ENCODE assay signal across 8 cellular contexts in genomic region chr7:155069992-155070827, GRCh38.
A peak's percentile ranks its signal among the peaks of the same experiment; 100 is the strongest.
DNase-seq lines count a peak whose midpoint lies in the region; ATAC-seq and TF ChIP-seq lines count a peak whose summit lies in the region.

Gene HTR5A (plus strand): TSS chr7:155070324. CDS start chr7:155070900, 576 bp downstream.

- no peaks in the 10 kb centered on the region for H3K36me3 ChIP-seq in KMS-11 (ENCODE audit: insufficient read depth)

- H3K4me3 ChIP-seq in KMS-11 (IDR thresholded peaks at IDR 0.05; ENCODE audit: insufficient read depth, low read depth, low read length) = no peak within 1 kb of the TSS

- H3K4me1 ChIP-seq in KMS-11 (ENCODE audit: low read depth, poor library complexity, severe bottlenecking) = peaks cover 3% of the 10 kb centered on the region

- H3K9ac ChIP-seq in KMS-11 = no peak within 1 kb of the TSS

- H3K4me2 ChIP-seq in KMS-11 = peak within 1 kb of the TSS; percentile 32; the same call in 1 of the 2 replicates

- H3K27ac ChIP-seq in KMS-11 (no peak within 1 kb of the TSS), caudate nucleus (ENCODE audit: low read depth, low read length) (peak within 1 kb of the TSS; percentile 74)

- no peaks in the 10 kb centered on the region for H4K20me1 ChIP-seq in KMS-11 (ENCODE audit: insufficient read depth)

- H3K79me2 ChIP-seq in KMS-11 (ENCODE audit: insufficient read depth, low read depth) = no peaks in the 10 kb centered on the region

- H3K27me3 ChIP-seq in KMS-11 (ENCODE audit: insufficient read depth, low read depth) = no peaks in the 10 kb centered on the region

- TF ChIP-seq CTCF in KMS-11 (conservative IDR thresholded peaks at IDR 0.05; ENCODE audit: low read depth, low read length) = no peak

- peak; percentile 96 for ATAC-seq in GM21825 (IDR thresholded peaks at IDR 0.05; ENCODE audit: unreplicated experiment)
- ATAC-seq in HG03139 (IDR thresholded peaks at IDR 0.05; ENCODE audit: unreplicated experiment) = no peak

- H2AFZ ChIP-seq in KMS-11 (ENCODE audit: low read depth) = no peak within 1 kb of the TSS

- DNase-seq in GF-D8 (lab: John Stamatoyannopoulos, UW) (peak; percentile 39), caudate nucleus (lab: John Stamatoyannopoulos, UW) (peak in 51 of 61 donors; percentile 2 to 81 (median 36)), iris pigment epithelial cell (ENCODE audit: low read depth) (peak; percentile 87)
- peak; percentile 54 for DNase-seq in activated CD4-positive, CD25-positive, alpha-beta regulatory T cell treated with anti-CD3 and anti-CD28 coated beads, Interleukin-2, amount 50 U/mL, for 72 hours
- DNase-seq in stimulated activated CD4-positive, alpha-beta T cell treated with anti-CD3 and anti-CD28 coated beads, Interleukin-1b, Interleukin-23, amount 100 ng/mL, for 4 hours (ENCODE audit: low read depth in 2 of 2) = peak; percentile 28 to 68

Comparison
In these comparisons a context has a peak if more than half of its experiments do, and no peak if none do; other contexts are left out.
1. DNase-seq: peak in every context shown above with its lines; median percentile 87 in iris pigment epithelial cell; 54 in activated CD4-positive, CD25-positive, alpha-beta regulatory T cell treated with anti-CD3 and anti-CD28 coated beads, Interleukin-2, amount 50 U/mL, for 72 hours; 48 in stimulated activated CD4-positive, alpha-beta T cell treated with anti-CD3 and anti-CD28 coated beads, Interleukin-1b, Interleukin-23, amount 100 ng/mL, for 4 hours; 39 in GF-D8; 36 in caudate nucleus.